In genomic region chr14:93715279-93715927, GRCh38 we compare ENCODE assay signal across 15 cellular contexts.
"Had no signal": no experiment of that assay in that cellular context is flagged by ENCODE, and none has a peak within 500 bp of the region (broad histone marks: within the 10 kb centered on the region; RNA-seq: fewer than 3 reads in every experiment).

No MANE protein-coding gene starts in this region.

- H3K4me1 ChIP-seq: gastroesophageal sphincter, heart right ventricle, left lung, stomach had no signal

- H3K9me3 ChIP-seq: gastroesophageal sphincter, heart right ventricle, left lung, stomach, thoracic aorta had no signal

- H3K4me1 Mint-ChIP-seq: activated B cell treated with CpG ODN at 0.5 μM for 24 hours; activated CD4-positive, alpha-beta T cell treated with anti-CD3 and anti-CD28 coated beads, Interleukin-2, amount 10 ng/mL, durations not matched to agents 7 days and 5 days; activated naive CD8-positive, alpha-beta T cell treated with anti-CD3 and anti-CD28 coated beads, Interleukin-2, amount 10 ng/mL, durations not matched to agents 7 days and 5 days; naive B cell had no signal

- DNase-seq: activated B cell treated with CpG ODN at 0.5 μM for 24 hours; activated CD4-positive, alpha-beta T cell treated with anti-CD3 and anti-CD28 coated beads, Interleukin-2, amount 10 ng/mL, durations not matched to agents 7 days and 5 days; activated naive CD4-positive, alpha-beta T cell; activated naive CD8-positive, alpha-beta T cell treated with anti-CD3 and anti-CD28 coated beads, Interleukin-2, amount 10 ng/mL, durations not matched to agents 7 days and 5 days; anterior cingulate cortex; cerebellar nuclear complex; erythroblast; heart right ventricle; naive B cell; posterior cingulate gyrus; stomach; SW 1271 had no signal

- ATAC-seq: gastroesophageal sphincter, heart right ventricle, left lung had no signal

- H3K36me3 ChIP-seq: heart right ventricle, left lung, thoracic aorta had no signal

- H3K27ac Mint-ChIP-seq: activated B cell treated with CpG ODN at 0.5 μM for 24 hours; activated CD4-positive, alpha-beta T cell treated with anti-CD3 and anti-CD28 coated beads, Interleukin-2, amount 10 ng/mL, durations not matched to agents 7 days and 5 days; activated naive CD8-positive, alpha-beta T cell treated with anti-CD3 and anti-CD28 coated beads, Interleukin-2, amount 10 ng/mL, durations not matched to agents 7 days and 5 days; naive B cell had no signal

- H3K27me3 Mint-ChIP-seq: activated B cell treated with CpG ODN at 0.5 μM for 24 hours; activated CD4-positive, alpha-beta T cell treated with anti-CD3 and anti-CD28 coated beads, Interleukin-2, amount 10 ng/mL, durations not matched to agents 7 days and 5 days had no signal

- H3K27ac ChIP-seq: gastroesophageal sphincter, heart right ventricle, left lung, stomach, thoracic aorta had no signal

- H3K9me3 Mint-ChIP-seq: activated B cell treated with CpG ODN at 0.5 μM for 24 hours; activated CD4-positive, alpha-beta T cell treated with anti-CD3 and anti-CD28 coated beads, Interleukin-2, amount 10 ng/mL, durations not matched to agents 7 days and 5 days; activated naive CD8-positive, alpha-beta T cell treated with anti-CD3 and anti-CD28 coated beads, Interleukin-2, amount 10 ng/mL, durations not matched to agents 7 days and 5 days; naive B cell had no signal

- H3K4me3 ChIP-seq: gastroesophageal sphincter, heart right ventricle, left lung, stomach, thoracic aorta had no signal

- H3K4me3 Mint-ChIP-seq: activated B cell treated with CpG ODN at 0.5 μM for 24 hours; activated CD4-positive, alpha-beta T cell treated with anti-CD3 and anti-CD28 coated beads, Interleukin-2, amount 10 ng/mL, durations not matched to agents 7 days and 5 days; activated naive CD8-positive, alpha-beta T cell treated with anti-CD3 and anti-CD28 coated beads, Interleukin-2, amount 10 ng/mL, durations not matched to agents 7 days and 5 days; naive B cell had no signal

- H3K36me3 Mint-ChIP-seq: activated naive CD8-positive, alpha-beta T cell treated with anti-CD3 and anti-CD28 coated beads, Interleukin-2, amount 10 ng/mL, durations not matched to agents 7 days and 5 days; naive B cell had no signal
